In genomic region chr17:80919331-80920284, GRCh38 we compare ENCODE assay signal across 17 cellular contexts.
DNase-seq lines count a peak whose midpoint lies in the region; ATAC-seq and TF ChIP-seq lines count a peak whose summit lies in the region.
"Had no signal": no experiment of that assay in that cellular context is flagged by ENCODE, and none has a peak within 500 bp of the region (broad histone marks: within the 10 kb centered on the region; RNA-seq: fewer than 3 reads in every experiment).

No MANE protein-coding gene starts in this region.

- H3K36me3 ChIP-seq in RWPE2 (ENCODE audit: low read depth): peaks cover 16% of the 10 kb centered on the region
- peaks cover 51 to 58% of the 10 kb centered on the region in 2 experiments for H3K36me3 ChIP-seq in mesenchymal stem cell (ENCODE audit: control insufficient read depth in 1 of 2, insufficient read depth in 2 of 2, low read depth in 1 of 2, low read length in 2 of 2)
- H3K36me3 ChIP-seq in smooth muscle cell (ENCODE audit: low read depth): no peaks in the 10 kb centered on the region

- no peaks in the 10 kb centered on the region for H3K79me1 ChIP-seq in mesenchymal stem cell (replicated peaks; ENCODE audit: low read length, poor library complexity, severe bottlenecking)

- no peaks in the 10 kb centered on the region for H3F3A ChIP-seq in smooth muscle cell (ENCODE audit: low read depth)

- H3K36me3 Mint-ChIP-seq in activated CD4-positive, alpha-beta T cell treated with anti-CD3 and anti-CD28 coated beads, Interleukin-2, amount 10 ng/mL, durations not matched to agents 24 days and 14 days (ENCODE audit: low read depth): peaks cover 33% of the 10 kb centered on the region

- no peaks in the 10 kb centered on the region for H3K79me2 ChIP-seq in smooth muscle cell (ENCODE audit: low read depth)

- intact Hi-C loops in dorsolateral prefrontal cortex (cut with DNase I): no loop called here
- intact Hi-C loops in activated CD4-positive, alpha-beta T cell treated with anti-CD3 and anti-CD28 coated beads, Interleukin-2, amount 10 ng/mL, durations not matched to agents 24 days and 14 days (cut with micrococcal nuclease): no loop called here

- no peak overlapping the region for H4K91ac ChIP-seq in mesenchymal stem cell (ENCODE audit: low read length)

- H2BK5ac ChIP-seq in mesenchymal stem cell (ENCODE audit: low read depth, low read length, poor library complexity, severe bottlenecking): no peak overlapping the region

- H3K4me1 ChIP-seq in RWPE2 (ENCODE audit: insufficient read depth, poor library complexity, severe bottlenecking) (no peaks in the 10 kb centered on the region), mesenchymal stem cell (ENCODE audit: control insufficient read depth, insufficient read depth, low read depth, low read length) (peaks cover 27% of the 10 kb centered on the region), smooth muscle cell (ENCODE audit: low read depth) (peaks cover 5% of the 10 kb centered on the region)
- H3K4me1 ChIP-seq: BE2C, upper lobe of left lung had no signal

- H3K27ac Mint-ChIP-seq in activated CD4-positive, alpha-beta T cell treated with anti-CD3 and anti-CD28 coated beads, Interleukin-2, amount 10 ng/mL, durations not matched to agents 24 days and 14 days: no peak overlapping the region

- H2AFZ ChIP-seq in mesenchymal stem cell (ENCODE audit: low read depth, low read length) (no peak overlapping the region), smooth muscle cell (ENCODE audit: low read depth) (no peak overlapping the region)

- H3K9ac ChIP-seq in mesenchymal stem cell (ENCODE audit: low read length) (no peak overlapping the region), smooth muscle cell (ENCODE audit: low read depth) (peak overlapping the region; percentile 78)

- no peaks in the 10 kb centered on the region for H3K9me3 Mint-ChIP-seq in activated CD4-positive, alpha-beta T cell treated with anti-CD3 and anti-CD28 coated beads, Interleukin-2, amount 10 ng/mL, durations not matched to agents 24 days and 14 days

- H4K8ac ChIP-seq in mesenchymal stem cell (ENCODE audit: low read length): no peak overlapping the region

- no peaks in the 10 kb centered on the region for H3K27me3 ChIP-seq in RWPE2 (ENCODE audit: insufficient read depth, poor library complexity, severe bottlenecking)
- no peaks in the 10 kb centered on the region for H3K27me3 ChIP-seq in dorsolateral prefrontal cortex
- no peaks in the 10 kb centered on the region for H3K27me3 ChIP-seq in mesenchymal stem cell (ENCODE audit: control insufficient read depth in 1 of 2, insufficient read depth in 1 of 2, low read length in 2 of 2)
- no peaks in the 10 kb centered on the region for H3K27me3 ChIP-seq in smooth muscle cell (ENCODE audit: low read depth)
- H3K27me3 ChIP-seq: BE2C, gastrocnemius medialis, upper lobe of left lung had no signal

- DNase-seq in RWPE2 (ENCODE audit: low spot score) (peak; percentile 54), dorsolateral prefrontal cortex (peak in 4 of 10 donors; percentile 21 to 50 (median 35)), mesenchymal stem cell (no peak), smooth muscle cell (lab: John Stamatoyannopoulos, UW; ENCODE audit: unreplicated experiment) (no peak), iPS-NIHi11 (ENCODE audit: low spot score) (no peak), NCI-H748 treated with DMSO at 0.1 percent for 48 hours (lab: John Stamatoyannopoulos, UW) (no peak)
- no peak for DNase-seq in activated CD4-positive, alpha-beta T cell treated with anti-CD3 and anti-CD28 coated beads, Interleukin-2, amount 10 ng/mL, durations not matched to agents 24 days and 14 days
- DNase-seq in activated CD4-positive, CD25-positive, alpha-beta regulatory T cell (lab: John Stamatoyannopoulos, UW): no peak
- DNase-seq: activated gamma-delta T cell; BE2C; gastrocnemius medialis; NCI-H1694 treated with DMSO at 0.1 percent for 48 hours; NCI-H446; OCI-M1; stimulated activated CD4-positive, alpha-beta T cell treated with anti-CD3 and anti-CD28 coated beads, Interleukin-4, amount 100 ng/mL, for 4 hours had no signal

- no peak overlapping the region for H3K23ac ChIP-seq in mesenchymal stem cell (ENCODE audit: low read length in 2 of 2)

- no peak overlapping the region for H3K14ac ChIP-seq in mesenchymal stem cell (ENCODE audit: low read length in 2 of 2)

- no peak for ATAC-seq in RWPE2 (ENCODE audit: low read depth)
- ATAC-seq: gastrocnemius medialis had no signal

- no peaks in the 10 kb centered on the region for H3K27me3 Mint-ChIP-seq in activated CD4-positive, alpha-beta T cell treated with anti-CD3 and anti-CD28 coated beads, Interleukin-2, amount 10 ng/mL, durations not matched to agents 24 days and 14 days

- H3K4me3 ChIP-seq in RWPE2 (ENCODE audit: severe bottlenecking) (no peak overlapping the region), dorsolateral prefrontal cortex (no peak overlapping the region), mesenchymal stem cell (ENCODE audit: insufficient read depth in 1 of 2, low read depth in 1 of 2, low read length in 2 of 2) (no peak overlapping the region), smooth muscle cell (no peak overlapping the region)
- H3K4me3 ChIP-seq: gastrocnemius medialis, upper lobe of left lung had no signal

- peak overlapping the region; percentile 48 for H2BK15ac ChIP-seq in mesenchymal stem cell (ENCODE audit: low read depth, poor library complexity, severe bottlenecking)

- no peaks in the 10 kb centered on the region for H3K4me1 Mint-ChIP-seq in activated CD4-positive, alpha-beta T cell treated with anti-CD3 and anti-CD28 coated beads, Interleukin-2, amount 10 ng/mL, durations not matched to agents 24 days and 14 days

- 93% methylated on average over 30 of the region's 33 CpGs for WGBS in mesenchymal stem cell
- WGBS in smooth muscle cell (ENCODE audit: low lambda C conversion rate): 71% methylated on average over 33 of the region's 33 CpGs

- no peak overlapping the region for H2AK5ac ChIP-seq in mesenchymal stem cell (ENCODE audit: low read length, severe bottlenecking)

- H4K20me1 ChIP-seq in smooth muscle cell (ENCODE audit: low read depth): peaks cover 4% of the 10 kb centered on the region

- H3K9me3 ChIP-seq in RWPE2 (ENCODE audit: severe bottlenecking) (no peaks in the 10 kb centered on the region), mesenchymal stem cell (ENCODE audit: control insufficient read depth, low read length) (no peaks in the 10 kb centered on the region), smooth muscle cell (replicated peaks; ENCODE audit: low read depth) (no peaks in the 10 kb centered on the region)
- H3K9me3 ChIP-seq: BE2C, gastrocnemius medialis, upper lobe of left lung had no signal

- H3K4me2 ChIP-seq in mesenchymal stem cell (ENCODE audit: low read length, poor library complexity, severe bottlenecking) (no peak overlapping the region), smooth muscle cell (peak overlapping the region; percentile 59)

- H3K4ac ChIP-seq in mesenchymal stem cell (ENCODE audit: low read depth in 1 of 2, low read length in 2 of 2): no peak overlapping the region

- H3K18ac ChIP-seq in mesenchymal stem cell (ENCODE audit: low read depth in 1 of 2, low read length in 2 of 2): no peak overlapping the region

- H2BK120ac ChIP-seq in mesenchymal stem cell (ENCODE audit: low read depth, low read length): no peak overlapping the region

- H3K27ac ChIP-seq in RWPE2 (ENCODE audit: poor library complexity, severe bottlenecking) (no peak overlapping the region), dorsolateral prefrontal cortex (peak overlapping the region in 37 of 59 donors; percentile 1 to 87 (median 55)), mesenchymal stem cell (ENCODE audit: low read length, poor library complexity, severe bottlenecking) (no peak overlapping the region), smooth muscle cell (ENCODE audit: low read depth) (peak overlapping the region; percentile 95)
- H3K27ac ChIP-seq: gastrocnemius medialis, upper lobe of left lung, VCaP had no signal

- no peak overlapping the region for H2BK12ac ChIP-seq in mesenchymal stem cell (ENCODE audit: low read length in 2 of 2)

- TF ChIP-seq CTCF in RWPE2 (IDR thresholded peaks at IDR 0.05; ENCODE audit: poor library complexity, severe bottlenecking) (no peak), dorsolateral prefrontal cortex (IDR thresholded peaks at IDR 0.05 in 54 of 56, conservative IDR thresholded peaks at IDR 0.05 in 2 of 56; ENCODE audit: low read depth in 1 of 56, partially characterized antibody in 56 of 56) (no peak), smooth muscle cell (IDR thresholded peaks at IDR 0.05; ENCODE audit: borderline replicate concordance, insufficient read depth, poor library complexity, severe bottlenecking) (no peak)

- no peak overlapping the region for H3K4me3 Mint-ChIP-seq in activated CD4-positive, alpha-beta T cell treated with anti-CD3 and anti-CD28 coated beads, Interleukin-2, amount 10 ng/mL, durations not matched to agents 24 days and 14 days

Comparison
In these comparisons a context has a peak if more than half of its experiments do, and no peak if none do; other contexts are left out.
1. H3K27ac ChIP-seq: peak in dorsolateral prefrontal cortex (37 of 59) and smooth muscle cell (single experiment); none in RWPE2 (single experiment) and mesenchymal stem cell (single experiment).